In the genomic region with DNA sequence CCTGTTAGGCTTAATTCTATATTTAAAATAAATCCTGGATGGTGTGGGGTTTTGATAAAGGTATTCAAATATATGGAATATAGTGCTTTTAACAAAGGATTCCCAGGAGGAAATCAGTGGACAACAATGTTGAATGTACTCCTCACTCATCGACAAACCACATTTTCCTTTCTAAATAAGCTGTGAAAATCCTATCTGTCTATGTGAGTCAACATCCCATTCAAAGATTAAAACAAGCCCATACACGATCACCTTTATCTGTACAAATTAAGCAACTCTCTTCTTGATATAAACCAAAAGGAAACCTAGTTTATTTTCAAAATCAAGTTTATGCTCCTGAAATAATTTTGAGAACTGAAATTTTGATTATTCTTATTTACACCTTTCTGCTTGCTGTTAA, we compare ENCODE assay signal across 16 cellular contexts.
A peak's percentile ranks its signal among the peaks of the same experiment; 100 is the strongest.
DNase-seq lines count a peak whose midpoint lies in the region; ATAC-seq, FAIRE-seq and TF ChIP-seq lines count a peak whose summit lies in the region.
"Had no signal": no experiment of that assay in that cellular context is flagged by ENCODE, and none has a peak within 500 bp of the region (broad histone marks: within the 10 kb centered on the region; RNA-seq: fewer than 3 reads in every experiment).

No MANE protein-coding gene starts in this region.

- H3K36me3 ChIP-seq in HEK293 (ENCODE audit: control insufficient read depth in 2 of 2, insufficient read depth in 1 of 2, low read length in 2 of 2) (no peaks in the 10 kb centered on the region), MG63 (no peaks in the 10 kb centered on the region)
- H3K36me3 ChIP-seq: BE2C had no signal

- H3K27me3 ChIP-seq in foreskin keratinocyte (no peaks in the 10 kb centered on the region), MG63 (no peaks in the 10 kb centered on the region)
- H3K27me3 ChIP-seq: BE2C had no signal

- H3K4me1 ChIP-seq in HEK293 (ENCODE audit: control insufficient read depth, insufficient read depth, low read length) (peaks cover 26% of the 10 kb centered on the region), foreskin keratinocyte (peaks cover 7% of the 10 kb centered on the region)
- H3K4me1 ChIP-seq: A549 had no signal

- CTCF ChIA-PET in HEK293 (lab: Yijun Ruan, JAX), result interaction anchor here (0.6 to 0.8 kb wide), 2 partner anchors 31 to 613 kb away, joined by 4 to 5 read pairs; no protein-coding TSS in a partner anchor

- TF ChIP-seq CTCF in D721Med (IDR thresholded peaks at IDR 0.05; ENCODE audit: insufficient read depth, missing control alignments) (no peak), HEK293 (tag by site-specific recombination; IDR thresholded peaks at IDR 0.05) (no peak), foreskin keratinocyte (conservative IDR thresholded peaks at IDR 0.05) (no peak)

- peak; percentile 21 for FAIRE-seq in D721Med (lab: Jason Lieb, UNC)
- FAIRE-seq: A549, H54 had no signal

- H3K4me3 ChIP-seq in HEK293 (ENCODE audit: low read depth, low read length), result no peak overlapping the region
- H3K4me3 ChIP-seq in MG63, result no peak overlapping the region
- H3K4me3 ChIP-seq: A549, GM23248 had no signal

- ATAC-seq in foreskin keratinocyte, result peak; percentile 100
- ATAC-seq in GM18907 (IDR thresholded peaks at IDR 0.05; ENCODE audit: unreplicated experiment), result no peak
- ATAC-seq: A549, HCT116 had no signal

- H3K9me3 ChIP-seq in HEK293 (ENCODE audit: control insufficient read depth, insufficient read depth, low read depth, low read length) (no peaks in the 10 kb centered on the region), MG63 (no peaks in the 10 kb centered on the region)
- H3K9me3 ChIP-seq: A549, BE2C had no signal

- H3K27ac ChIP-seq in HEK293 (ENCODE audit: extremely low read depth, low read depth, low read length), result no peak overlapping the region
- H3K27ac ChIP-seq in foreskin keratinocyte, result no peak overlapping the region
- H3K27ac ChIP-seq: A549, C4-2B, GM23248 had no signal

- DNase-seq in D721Med (ENCODE audit: insufficient read length, low spot score), result no peak
- peak; percentile 29 for DNase-seq in amniotic epithelial cell (ENCODE audit: low read depth)
- DNase-seq in foreskin keratinocyte, result peak; percentile 55 to 77
- DNase-seq in MG63, result no peak
- DNase-seq: BE2C; CD4-positive, alpha-beta memory T cell; DMS53; GF-D8; GM23248; IMR-90 had no signal

- POLR2A ChIA-PET in HEK293 (lab: Yijun Ruan, JAX), result interaction anchor here (0.9 kb wide), 1 partner anchor 154 kb away, joined by 4 read pairs; a partner anchor contains a TSS

TF ChIP-seq in HEK293, 187 proteins besides CTCF, POLR2A, EP300 and RAD21:
- TF ChIP-seq IKZF3 (tag by site-specific recombination; IDR thresholded peaks at IDR 0.05) (0 out of 2 replicates have a peak, but pooled peaks have one; percentile 22), FEZF1 (tag by site-specific recombination; IDR thresholded peaks at IDR 0.05) (0 out of 2 replicates have a peak, but pooled peaks have one; percentile 1)
- TF ChIP-seq, protein P1, sequence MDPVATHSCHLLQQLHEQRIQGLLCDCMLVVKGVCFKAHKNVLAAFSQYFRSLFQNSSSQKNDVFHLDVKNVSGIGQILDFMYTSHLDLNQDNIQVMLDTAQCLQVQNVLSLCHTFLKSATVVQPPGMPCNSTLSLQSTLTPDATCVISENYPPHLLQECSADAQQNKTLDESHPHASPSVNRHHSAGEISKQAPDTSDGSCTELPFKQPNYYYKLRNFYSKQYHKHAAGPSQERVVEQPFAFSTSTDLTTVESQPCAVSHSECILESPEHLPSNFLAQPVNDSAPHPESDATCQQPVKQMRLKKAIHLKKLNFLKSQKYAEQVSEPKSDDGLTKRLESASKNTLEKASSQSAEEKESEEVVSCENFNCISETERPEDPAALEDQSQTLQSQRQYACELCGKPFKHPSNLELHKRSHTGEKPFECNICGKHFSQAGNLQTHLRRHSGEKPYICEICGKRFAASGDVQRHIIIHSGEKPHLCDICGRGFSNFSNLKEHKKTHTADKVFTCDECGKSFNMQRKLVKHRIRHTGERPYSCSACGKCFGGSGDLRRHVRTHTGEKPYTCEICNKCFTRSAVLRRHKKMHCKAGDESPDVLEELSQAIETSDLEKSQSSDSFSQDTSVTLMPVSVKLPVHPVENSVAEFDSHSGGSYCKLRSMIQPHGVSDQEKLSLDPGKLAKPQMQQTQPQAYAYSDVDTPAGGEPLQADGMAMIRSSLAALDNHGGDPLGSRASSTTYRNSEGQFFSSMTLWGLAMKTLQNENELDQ (tag by site-specific recombination; IDR thresholded peaks at IDR 0.05; ENCODE audit: low read depth), result no peak

Comparison
In these comparisons a context has a peak if more than half of its experiments do, and no peak if none do; other contexts are left out.
1. DNase-seq: peak in amniotic epithelial cell (single experiment) and foreskin keratinocyte (2 of 2); none in D721Med (single experiment) and MG63 (single experiment).